In the genomic region with DNA sequence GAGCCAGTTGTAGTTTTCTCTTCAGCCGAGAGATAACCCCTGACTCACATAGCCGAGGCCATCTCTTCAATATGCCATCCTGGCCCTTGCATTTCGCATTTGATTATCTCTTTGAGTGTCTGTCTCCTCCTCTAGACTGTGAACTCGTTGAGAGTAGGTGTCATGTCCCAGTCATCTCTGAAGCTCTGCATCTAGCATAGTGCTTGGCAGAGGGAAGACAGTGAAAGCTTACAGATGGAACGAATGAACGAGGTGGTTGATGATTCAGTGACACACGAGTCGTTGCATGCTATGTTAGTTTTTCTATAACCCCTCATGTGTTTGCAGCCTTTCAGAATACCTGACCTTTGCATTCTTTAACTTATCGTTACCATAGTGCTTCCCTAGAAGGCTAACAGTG, we compare ENCODE assay signal across 24 cellular contexts. TPM values are rescaled to one million over a fixed set of nuclear protein-coding genes. Genes with fewer than 3 reads are reported as not detected.
DNase-seq lines count a peak whose midpoint lies in the region; ATAC-seq lines count a peak whose summit lies in the region.
"Had no signal": no experiment of that assay in that cellular context is flagged by ENCODE, and none has a peak within 500 bp of the region (broad histone marks: within the 10 kb centered on the region; RNA-seq: fewer than 3 reads in every experiment).

No MANE protein-coding gene starts in this region.

- no peak overlapping the region for H3K27ac ChIP-seq in right cardiac atrium (ENCODE audit: low read length)
- H3K27ac ChIP-seq: body of pancreas, gastroesophageal sphincter, GM23248, SJSA1, thyroid gland had no signal

- no peaks in the 10 kb centered on the region for H3K4me1 ChIP-seq in right cardiac atrium (ENCODE audit: control insufficient read depth, insufficient read depth, low read length)
- H3K4me1 ChIP-seq: SJSA1 had no signal

- no peak overlapping the region for H3K4me3 Mint-ChIP-seq in activated T-cell treated with anti-CD3 and anti-CD28 coated beads, Interleukin-2, amount 50 U/mL, for 4 hours
- no peak overlapping the region for H3K4me3 Mint-ChIP-seq in stimulated activated memory B cell treated with anti-CD40 and anti-IgM and Interleukin-4, amounts not matched to agents 10 μg/mL and 1 μg/mL and 100 μg/mL, for 72 hours
- H3K4me3 Mint-ChIP-seq: activated CD4-positive, alpha-beta memory T cell treated with anti-CD3 and anti-CD28 coated beads for 36 hours; B cell had no signal

- peak; percentile 9 for DNase-seq in NCI-H748 (lab: John Stamatoyannopoulos, UW; ENCODE audit: unreplicated experiment)
- DNase-seq in NCI-H748 treated with DMSO at 0.1 percent for 48 hours (lab: John Stamatoyannopoulos, UW): no peak
- no peak for DNase-seq in right cardiac atrium
- no peak for DNase-seq in Right ventricle myocardium superior
- no peak for DNase-seq in activated T-cell treated with anti-CD3 and anti-CD28 coated beads, Interleukin-2, amount 50 U/mL, for 4 hours
- DNase-seq in epidermal melanocyte (ENCODE audit: insufficient read length, low spot score): no peak
- DNase-seq: activated CD4-positive, alpha-beta memory T cell treated with anti-CD3 and anti-CD28 coated beads for 36 hours; body of pancreas; effector CD8-positive, alpha-beta T cell; hypothalamus; NCI-H1048; NCI-H2029; stimulated activated naive CD4-positive, alpha-beta T cell treated with Interleukin-2 at 50 U/mL for 16 hours; T-helper 1 cell; thyroid gland had no signal

- no peaks in the 10 kb centered on the region for H3K4me1 Mint-ChIP-seq in activated T-cell treated with anti-CD3 and anti-CD28 coated beads, Interleukin-2, amount 50 U/mL, for 4 hours (ENCODE audit: low read depth)
- peaks cover 44% of the 10 kb centered on the region for H3K4me1 Mint-ChIP-seq in stimulated activated memory B cell treated with anti-CD40 and anti-IgM and Interleukin-4, amounts not matched to agents 10 μg/mL and 1 μg/mL and 100 μg/mL, for 72 hours

- ATAC-seq in right cardiac atrium: peak; percentile 40 to 47
- no peak for ATAC-seq in Right ventricle myocardium superior (ENCODE audit: poor library complexity)
- ATAC-seq in activated T-cell treated with anti-CD3 and anti-CD28 coated beads, Interleukin-2, amount 50 U/mL, for 4 hours: peak; percentile 79 to 85
- ATAC-seq in stimulated activated memory B cell treated with anti-CD40 and anti-IgM and Interleukin-4, amounts not matched to agents 10 μg/mL and 1 μg/mL and 100 μg/mL, for 72 hours: peak; percentile 50
- no peak for ATAC-seq in HG02678 (IDR thresholded peaks at IDR 0.05; ENCODE audit: unreplicated experiment)
- ATAC-seq: body of pancreas, esophagus mucosa, gastroesophageal sphincter had no signal

- 51% methylated on average over 9 of the region's 9 CpGs for WGBS in right cardiac atrium

- H3K27me3 Mint-ChIP-seq in activated T-cell treated with anti-CD3 and anti-CD28 coated beads, Interleukin-2, amount 50 U/mL, for 4 hours (ENCODE audit: low read depth): peaks cover 5% of the 10 kb centered on the region
- no peaks in the 10 kb centered on the region for H3K27me3 Mint-ChIP-seq in stimulated activated memory B cell treated with anti-CD40 and anti-IgM and Interleukin-4, amounts not matched to agents 10 μg/mL and 1 μg/mL and 100 μg/mL, for 72 hours
- H3K27me3 Mint-ChIP-seq: B cell had no signal

- intact Hi-C loops in right cardiac atrium (cut with DNase I): no loop called here
- intact Hi-C loops in Right ventricle myocardium superior (cut with DNase I): no loop called here

- H3K27me3 ChIP-seq in right cardiac atrium (ENCODE audit: control insufficient read depth, insufficient read depth): no peaks in the 10 kb centered on the region
- H3K27me3 ChIP-seq: body of pancreas, SJSA1, thyroid gland had no signal

- no peaks in the 10 kb centered on the region for H3K36me3 Mint-ChIP-seq in activated T-cell treated with anti-CD3 and anti-CD28 coated beads, Interleukin-2, amount 50 U/mL, for 4 hours (ENCODE audit: insufficient read depth)
- no peaks in the 10 kb centered on the region for H3K36me3 Mint-ChIP-seq in stimulated activated memory B cell treated with anti-CD40 and anti-IgM and Interleukin-4, amounts not matched to agents 10 μg/mL and 1 μg/mL and 100 μg/mL, for 72 hours
- H3K36me3 Mint-ChIP-seq: activated CD4-positive, alpha-beta memory T cell treated with anti-CD3 and anti-CD28 coated beads for 36 hours had no signal

- H3K9me3 Mint-ChIP-seq in activated T-cell treated with anti-CD3 and anti-CD28 coated beads, Interleukin-2, amount 50 U/mL, for 4 hours: no peaks in the 10 kb centered on the region
- no peaks in the 10 kb centered on the region for H3K9me3 Mint-ChIP-seq in stimulated activated memory B cell treated with anti-CD40 and anti-IgM and Interleukin-4, amounts not matched to agents 10 μg/mL and 1 μg/mL and 100 μg/mL, for 72 hours
- H3K9me3 Mint-ChIP-seq: activated CD4-positive, alpha-beta memory T cell treated with anti-CD3 and anti-CD28 coated beads for 36 hours had no signal

- H3K9me3 ChIP-seq in right cardiac atrium (ENCODE audit: control insufficient read depth, low read length): no peaks in the 10 kb centered on the region
- H3K9me3 ChIP-seq: body of pancreas, gastroesophageal sphincter, SJSA1, thyroid gland had no signal

- no peak overlapping the region for H3K4me3 ChIP-seq in right cardiac atrium (ENCODE audit: low read length)
- H3K4me3 ChIP-seq: body of pancreas, gastroesophageal sphincter, GM23248, SJSA1, thyroid gland had no signal

- peak overlapping the region; percentile 63 for H3K27ac Mint-ChIP-seq in stimulated activated memory B cell treated with anti-CD40 and anti-IgM and Interleukin-4, amounts not matched to agents 10 μg/mL and 1 μg/mL and 100 μg/mL, for 72 hours
- H3K27ac Mint-ChIP-seq: activated CD4-positive, alpha-beta memory T cell treated with anti-CD3 and anti-CD28 coated beads for 36 hours; B cell; progenitor cell of endocrine pancreas had no signal

RNA-seq across cellular contexts. Expression of a gene that starts 59.9 kb away (rescaled TPM):
- total RNA-seq in right cardiac atrium (1 to 10 TPM; 3.1 to 5.0 (median 4.2) TPM), Right ventricle myocardium superior (3.9 TPM)
- polyA plus RNA-seq in right cardiac atrium: 1.2 TPM
- total RNA-seq in activated T-cell treated with anti-CD3 and anti-CD28 coated beads, Interleukin-2, amount 50 U/mL, for 4 hours: 1 to 10 TPM in 2 of 3 donors, under 1 TPM in 1; 0.51 to 1.8 (median 1.8) TPM
- total RNA-seq: GM23248, NCI-H460 had no signal
- polyA plus RNA-seq: GM23248 had no signal

Comparison
In these comparisons a context has a peak if more than half of its experiments do, and no peak if none do; other contexts are left out.
1. ATAC-seq: peak in right cardiac atrium (2 of 2), activated T-cell treated with anti-CD3 and anti-CD28 coated beads, Interleukin-2, amount 50 U/mL, for 4 hours (2 of 2) and stimulated activated memory B cell treated with anti-CD40 and anti-IgM and Interleukin-4, amounts not matched to agents 10 μg/mL and 1 μg/mL and 100 μg/mL, for 72 hours (single experiment); none in Right ventricle myocardium superior (single experiment) and HG02678 (single experiment).